Comparison of ENCODE assay signal across 25 cellular contexts in genomic region chr7:117271566-117271965, GRCh38. TPM values are rescaled to one million over a fixed set of nuclear protein-coding genes. Genes with fewer than 3 reads are reported as not detected.
"Had no signal": no experiment of that assay in that cellular context is flagged by ENCODE, and none has a peak within 500 bp of the region (broad histone marks: within the 10 kb centered on the region; RNA-seq: fewer than 3 reads in every experiment).

No MANE protein-coding gene starts in this region.

- H3K4me2 ChIP-seq: KMS-11 had no signal

- H3K27me3 ChIP-seq: MG63 had no signal

- H3K9me3 ChIP-seq: MG63 had no signal

- H3K27ac ChIP-seq: KMS-11, SK-N-MC, VCaP had no signal

- ATAC-seq: activated CD4-positive, alpha-beta T cell treated with anti-CD3 and anti-CD28 coated beads for 36 hours; activated naive CD4-positive, alpha-beta T cell treated with anti-CD3 and anti-CD28 coated beads, Interleukin-2, amount 50 U/mL, for 72 hours; activated naive CD8-positive, alpha-beta T cell treated with anti-CD3 and anti-CD28 coated beads, Interleukin-2, amount 50 U/mL, for 24 hours; activated T-helper 17 cell treated with anti-CD3 and anti-CD28 coated beads, Interleukin-2, amount 50 U/mL, for 72 hours; Right ventricle myocardium inferior; T-cell had no signal

- H3K4me3 ChIP-seq: MG63, SK-N-MC had no signal

- DNase-seq: activated CD4-positive, alpha-beta memory T cell treated with anti-CD3 and anti-CD28 coated beads, Interleukin-2, amount 10 ng/mL, durations not matched to agents 7 days and 5 days; activated CD4-positive, alpha-beta T cell treated with anti-CD3 and anti-CD28 coated beads for 36 hours; activated CD4-positive, alpha-beta T cell treated with anti-CD3 and anti-CD28 coated beads, Interleukin-2, amount 50 U/mL, for 1 hour; activated naive CD8-positive, alpha-beta T cell treated with anti-CD3 and anti-CD28 coated beads, Interleukin-2, amount 50 U/mL, for 24 hours; activated T-cell treated with anti-CD3 and anti-CD28 coated beads for 4 hours; activated T-cell treated with anti-CD3 and anti-CD28 coated beads, Interleukin-2, amount 50 U/mL, for 48 hours; caudate nucleus; MG63; MV-4-11; NCI-H1092 treated with DMSO at 0.1 percent for 48 hours; NCI-H1417 treated with DMSO at 0.1 percent for 48 hours; NCI-H1694; NCI-H2029 treated with DMSO at 0.1 percent for 48 hours; NCI-H446; NCI-H524; T-cell; T-helper 2 cell had no signal

- H3K9ac ChIP-seq: KMS-11 had no signal

- H3K36me3 ChIP-seq: MG63 had no signal

RNA-seq across cellular contexts. Expression of gene WNT2, which starts 51.3 kb away (rescaled TPM):
- total RNA-seq: activated CD4-positive, alpha-beta memory T cell treated with anti-CD3 and anti-CD28 coated beads, Interleukin-2, amount 10 ng/mL, durations not matched to agents 7 days and 5 days; activated CD4-positive, alpha-beta T cell treated with anti-CD3 and anti-CD28 coated beads for 36 hours; activated CD8-positive, alpha-beta memory T cell treated with anti-CD3 and anti-CD28 coated beads for 36 hours; activated naive CD4-positive, alpha-beta T cell treated with anti-CD3 and anti-CD28 coated beads, Interleukin-2, amount 50 U/mL, for 72 hours; activated T-helper 17 cell treated with anti-CD3 and anti-CD28 coated beads, Interleukin-2, amount 50 U/mL, for 72 hours; Right ventricle myocardium inferior; RPMI7951; T-cell had no signal
